11 cellular contexts compared by ENCODE assay signal in genomic region chr9:3478549-3478953, GRCh38. TPM values are rescaled to one million over a fixed set of nuclear protein-coding genes. Genes with fewer than 3 reads are reported as not detected.
DNase-seq lines count a peak whose midpoint lies in the region; ATAC-seq, FAIRE-seq and TF ChIP-seq lines count a peak whose summit lies in the region.
"Had no signal": no experiment of that assay in that cellular context is flagged by ENCODE, and none has a peak within 500 bp of the region (broad histone marks: within the 10 kb centered on the region; RNA-seq: fewer than 3 reads in every experiment).

No MANE protein-coding gene starts in this region.

- peak overlapping the region; percentile 15 for H3K4me2 ChIP-seq in neural progenitor cell
- H3K4me2 ChIP-seq: A549 had no signal

- peaks cover 33% of the 10 kb centered on the region for H3K4me1 ChIP-seq in neural progenitor cell

- POLR2A ChIA-PET in activated CD4-positive, alpha-beta T cell treated with anti-CD3 and anti-CD28 coated beads for 36 hours (lab: Charles Lee) = no interaction called here

- peaks cover 3% of the 10 kb centered on the region for H3K9me3 ChIP-seq in neural progenitor cell (ENCODE audit: low read depth)
- H3K9me3 ChIP-seq: esophagus squamous epithelium had no signal

- peaks cover 7% of the 10 kb centered on the region for H3K36me3 ChIP-seq in neural progenitor cell
- H3K36me3 ChIP-seq: esophagus squamous epithelium had no signal

- ATAC-seq in activated CD4-positive, alpha-beta T cell treated with anti-CD3 and anti-CD28 coated beads for 36 hours = peak; percentile 56
- peak; percentile 33 for ATAC-seq in HG03097 (IDR thresholded peaks at IDR 0.05; ENCODE audit: low FRiP score, unreplicated experiment)
- peak; percentile 73 for ATAC-seq in activated T-helper 17 cell treated with anti-CD3 and anti-CD28 coated beads, Interleukin-2, amount 50 U/mL, for 72 hours (replicated peaks)
- ATAC-seq: A549 had no signal

- H4K20me1 ChIP-seq in neural progenitor cell (ENCODE audit: low read depth) = peaks cover 21% of the 10 kb centered on the region

- no peak for FAIRE-seq in RCC 7860 (lab: Jason Lieb, UNC)
- FAIRE-seq: A549 had no signal

- intact Hi-C loops in activated CD4-positive, alpha-beta T cell treated with anti-CD3 and anti-CD28 coated beads for 36 hours (cut with DNase I, micrococcal nuclease) = loop anchor here (2.0 to 10.0 kb wide), 4 partner anchors 100 to 816 kb away; no protein-coding TSS in a partner anchor

- H3K9me3 Mint-ChIP-seq in activated CD4-positive, alpha-beta T cell treated with anti-CD3 and anti-CD28 coated beads for 36 hours (ENCODE audit: low read depth) = peaks cover 6% of the 10 kb centered on the region
- no peaks in the 10 kb centered on the region for H3K9me3 Mint-ChIP-seq in activated T-helper 17 cell treated with anti-CD3 and anti-CD28 coated beads, Interleukin-2, amount 50 U/mL, for 72 hours
- peaks cover 21% of the 10 kb centered on the region for H3K9me3 Mint-ChIP-seq in neural progenitor cell

- CTCF ChIA-PET in activated CD4-positive, alpha-beta T cell treated with anti-CD3 and anti-CD28 coated beads for 36 hours (lab: Charles Lee) = interaction anchor here (0.7 to 2.4 kb wide), 4 partner anchors 11 to 1967 kb away, joined by 3 to 10 read pairs (median 3); no protein-coding TSS in a partner anchor

- H3K4me3 Mint-ChIP-seq in activated CD4-positive, alpha-beta T cell treated with anti-CD3 and anti-CD28 coated beads for 36 hours = peak overlapping the region; percentile 19
- peak overlapping the region; percentile 84 for H3K4me3 Mint-ChIP-seq in activated T-helper 17 cell treated with anti-CD3 and anti-CD28 coated beads, Interleukin-2, amount 50 U/mL, for 72 hours
- no peak overlapping the region for H3K4me3 Mint-ChIP-seq in neural progenitor cell

- peak overlapping the region; percentile 95 for H3K27ac Mint-ChIP-seq in activated CD4-positive, alpha-beta T cell treated with anti-CD3 and anti-CD28 coated beads for 36 hours
- peak overlapping the region; percentile 90 for H3K27ac Mint-ChIP-seq in activated T-helper 17 cell treated with anti-CD3 and anti-CD28 coated beads, Interleukin-2, amount 50 U/mL, for 72 hours
- H3K27ac Mint-ChIP-seq in neural progenitor cell = peak overlapping the region; percentile 63

- H3K27me3 Mint-ChIP-seq in activated CD4-positive, alpha-beta T cell treated with anti-CD3 and anti-CD28 coated beads for 36 hours = no peaks in the 10 kb centered on the region
- no peaks in the 10 kb centered on the region for H3K27me3 Mint-ChIP-seq in activated T-helper 17 cell treated with anti-CD3 and anti-CD28 coated beads, Interleukin-2, amount 50 U/mL, for 72 hours
- H3K27me3 Mint-ChIP-seq in neural progenitor cell (ENCODE audit: insufficient read depth, low read depth) = no peaks in the 10 kb centered on the region

- H2AFZ ChIP-seq in neural progenitor cell (replicated peaks) = no peak overlapping the region

- no peaks in the 10 kb centered on the region for H3K27me3 ChIP-seq in neural progenitor cell
- H3K27me3 ChIP-seq: esophagus squamous epithelium had no signal

- peak; percentile 14 for DNase-seq in activated CD4-positive, alpha-beta T cell treated with anti-CD3 and anti-CD28 coated beads for 36 hours
- DNase-seq in activated CD4-positive, alpha-beta T cell treated with anti-CD3 and anti-CD28 coated beads for 1 hour = no peak
- DNase-seq in neural progenitor cell (ENCODE audit: low spot score) (no peak), iPS-NIHi7 (ENCODE audit: extremely low spot score) (no peak), RCC 7860 (ENCODE audit: low spot score) (no peak), GM13977 (ENCODE audit: low spot score) (no peak)
- DNase-seq: esophagus squamous epithelium, NCI-H1436 treated with DMSO at 0.1 percent for 48 hours had no signal

- H3K79me2 ChIP-seq in neural progenitor cell (ENCODE audit: low read depth) = peaks cover 37% of the 10 kb centered on the region

- H3K4me3 ChIP-seq in neural progenitor cell = no peak overlapping the region
- H3K4me3 ChIP-seq: A549, esophagus squamous epithelium had no signal

- in situ Hi-C loops in GM13977 (cut with MboI; ENCODE audit: low pct_unique_long_range_greater_than_20kb, low sequenced_read_pairs, unreplicated experiment) = loop anchor here (10.0 kb wide), 2 partner anchors 166 to 246 kb away; no protein-coding TSS in a partner anchor

- H3F3A ChIP-seq in neural progenitor cell (ENCODE audit: low read depth) = peaks cover 37% of the 10 kb centered on the region

- H3K27ac ChIP-seq in neural progenitor cell = peak overlapping the region; percentile 72
- H3K27ac ChIP-seq: A549 had no signal

- no peak overlapping the region for H3K9ac ChIP-seq in neural progenitor cell

- H3K4me1 Mint-ChIP-seq in activated CD4-positive, alpha-beta T cell treated with anti-CD3 and anti-CD28 coated beads for 36 hours = peaks cover 72% of the 10 kb centered on the region
- H3K4me1 Mint-ChIP-seq in activated T-helper 17 cell treated with anti-CD3 and anti-CD28 coated beads, Interleukin-2, amount 50 U/mL, for 72 hours = peaks cover 47% of the 10 kb centered on the region
- H3K4me1 Mint-ChIP-seq in neural progenitor cell = peaks cover 46% of the 10 kb centered on the region

- peaks cover 33% of the 10 kb centered on the region for H3K36me3 Mint-ChIP-seq in activated CD4-positive, alpha-beta T cell treated with anti-CD3 and anti-CD28 coated beads for 36 hours (ENCODE audit: low read depth)
- peaks cover 26% of the 10 kb centered on the region for H3K36me3 Mint-ChIP-seq in activated T-helper 17 cell treated with anti-CD3 and anti-CD28 coated beads, Interleukin-2, amount 50 U/mL, for 72 hours (ENCODE audit: low read depth)
- peaks cover 47% of the 10 kb centered on the region for H3K36me3 Mint-ChIP-seq in neural progenitor cell

- TF ChIP-seq CTCF in neural progenitor cell (IDR thresholded peaks at IDR 0.05) = no peak
- no peak for TF ChIP-seq CTCF in GM13977 (IDR thresholded peaks at IDR 0.05; ENCODE audit: extremely low read depth, insufficient read depth, missing control alignments)

RNA-seq across cellular contexts. Expression of gene RFX3, which starts 47.2 kb away (rescaled TPM):
- 10 to 100 TPM; 12.5 to 16.6 TPM for total RNA-seq in activated CD4-positive, alpha-beta T cell treated with anti-CD3 and anti-CD28 coated beads for 36 hours
- 10 to 100 TPM in 1 of 2 donors, 1 to 10 TPM in 1; 8.7 to 19.8 TPM for total RNA-seq in activated T-helper 17 cell treated with anti-CD3 and anti-CD28 coated beads, Interleukin-2, amount 50 U/mL, for 72 hours
- 24.8 and 39.6 TPM in 2 replicates for total RNA-seq in neural progenitor cell (ENCODE audit: low replicate concordance)
